ENCODE assay signal across 17 cellular contexts in genomic region chr10:75159519-75159918, GRCh38. TPM values are rescaled to one million over a fixed set of nuclear protein-coding genes. Genes with fewer than 3 reads are reported as not detected.
DNase-seq lines count a peak whose midpoint lies in the region; ATAC-seq and TF ChIP-seq lines count a peak whose summit lies in the region.
"Had no signal": no experiment of that assay in that cellular context is flagged by ENCODE, and none has a peak within 500 bp of the region (broad histone marks: within the 10 kb centered on the region; RNA-seq: fewer than 3 reads in every experiment).

No MANE protein-coding gene starts in this region.

- peaks cover 8 to 27% (median 21%) of the 10 kb centered on the region in 4 donors for H3K4me1 Mint-ChIP-seq in CD4-positive, alpha-beta memory T cell
- peaks cover 14 to 38% (median 29%) of the 10 kb centered on the region in 7 donors for H3K4me1 Mint-ChIP-seq in naive thymus-derived CD4-positive, alpha-beta T cell
- H3K4me1 Mint-ChIP-seq: mesothelial cell of epicardium had no signal

- H3F3A ChIP-seq in SK-N-SH (replicated peaks; ENCODE audit: insufficient read depth), result no peaks in the 10 kb centered on the region

- CTCF ChIA-PET in CD4-positive, alpha-beta memory T cell (lab: Charles Lee; ENCODE audit: partially characterized antibody), result no interaction called here
- CTCF ChIA-PET in naive thymus-derived CD4-positive, alpha-beta T cell (lab: Charles Lee), result no interaction called here
- CTCF ChIA-PET in SK-N-SH (lab: Yijun Ruan, JAX), result no interaction called here

- no peaks in the 10 kb centered on the region for H4K20me1 ChIP-seq in SK-N-SH (ENCODE audit: insufficient read depth)

- no peak overlapping the region for H3K4me3 Mint-ChIP-seq in CD4-positive, alpha-beta memory T cell
- H3K4me3 Mint-ChIP-seq in naive thymus-derived CD4-positive, alpha-beta T cell, result no peak overlapping the region
- H3K4me3 Mint-ChIP-seq: mesothelial cell of epicardium had no signal

- ATAC-seq in naive thymus-derived CD4-positive, alpha-beta T cell, result no peak
- ATAC-seq in HG02678 (IDR thresholded peaks at IDR 0.05; ENCODE audit: unreplicated experiment), result no peak
- no peak for ATAC-seq in GM18520 (IDR thresholded peaks at IDR 0.05; ENCODE audit: unreplicated experiment)

- WGBS in SK-N-SH (ENCODE audit: low lambda C conversion rate), result 85% methylated on average over 4 of the region's 4 CpGs

- no peak overlapping the region for H2AFZ ChIP-seq in SK-N-SH (ENCODE audit: low read depth)
- H2AFZ ChIP-seq: hepatocyte had no signal

- DNase-seq in CD4-positive, alpha-beta memory T cell, result no peak
- peak; percentile 50 for DNase-seq in HCEC 1CT
- peak; percentile 13 for DNase-seq in astrocyte of the hippocampus (ENCODE audit: low read depth, low spot score)
- DNase-seq in naive thymus-derived CD4-positive, alpha-beta T cell, result no peak
- no peak for DNase-seq in SK-N-SH
- DNase-seq in UCSD-AML1 (lab: John Stamatoyannopoulos, UW; ENCODE audit: unreplicated experiment), result no peak
- DNase-seq: activated gamma-delta T cell treated with Interleukin-2 at 50 U/mL for 16 hours; BE2C; NCI-H69; nucleus accumbens; stimulated activated CD4-positive, alpha-beta T cell treated with anti-CD3 and anti-CD28 coated beads, Interleukin-4, amount 100 ng/mL, for 1 hour; stimulated activated CD8-positive, alpha-beta memory T cell treated with anti-CD3 and anti-CD28 coated beads, Interleukin-4, amount 100 ng/mL, for 48 hours had no signal

- H3K9me2 ChIP-seq in SK-N-SH, result no peaks in the 10 kb centered on the region

- intact Hi-C loops in CD4-positive, alpha-beta memory T cell (cut with micrococcal nuclease), result no loop called here
- intact Hi-C loops in naive thymus-derived CD4-positive, alpha-beta T cell (cut with micrococcal nuclease), result no loop called here

- no peak overlapping the region for H3K27ac ChIP-seq in CD4-positive, alpha-beta memory T cell (ENCODE audit: low read depth, low read length)
- peak overlapping the region; percentile 7 for H3K27ac ChIP-seq in naive thymus-derived CD4-positive, alpha-beta T cell (ENCODE audit: low read depth, low read length)
- no peak overlapping the region for H3K27ac ChIP-seq in SK-N-SH (ENCODE audit: low read depth in 2 of 2, low read length in 1 of 2)
- H3K27ac ChIP-seq: esophagus muscularis mucosa, hepatocyte had no signal

- POLR2A ChIA-PET in CD4-positive, alpha-beta memory T cell (lab: Charles Lee; ENCODE audit: partially characterized antibody), result no interaction called here
- POLR2A ChIA-PET in naive thymus-derived CD4-positive, alpha-beta T cell (lab: Charles Lee), result no interaction called here
- POLR2A ChIA-PET in SK-N-SH (lab: Yijun Ruan, JAX), result no interaction called here

- TF ChIP-seq CTCF in SK-N-SH (IDR thresholded peaks at IDR 0.05), result no peak

- H3K4me1 ChIP-seq in CD4-positive, alpha-beta memory T cell (ENCODE audit: insufficient read depth, low read length), result no peaks in the 10 kb centered on the region
- H3K4me1 ChIP-seq in naive thymus-derived CD4-positive, alpha-beta T cell (ENCODE audit: control insufficient read depth in 2 of 2, insufficient read depth in 2 of 2, low read length in 2 of 2), result no peaks in the 10 kb centered on the region
- H3K4me1 ChIP-seq in SK-N-SH (ENCODE audit: control insufficient read depth in 1 of 2, insufficient read depth in 2 of 2, low read depth in 1 of 2, low read length in 1 of 2), result no peaks in the 10 kb centered on the region
- H3K4me1 ChIP-seq: BE2C had no signal

- no peak for TF ChIP-seq RAD21 in SK-N-SH (IDR thresholded peaks at IDR 0.05; ENCODE audit: low read length)

- no peaks in the 10 kb centered on the region for H3K36me3 ChIP-seq in CD4-positive, alpha-beta memory T cell (ENCODE audit: insufficient read depth, low read length)
- peaks cover 0 to 12% (median 0%) of the 10 kb centered on the region in 3 experiments for H3K36me3 ChIP-seq in naive thymus-derived CD4-positive, alpha-beta T cell (ENCODE audit: control insufficient read depth in 2 of 3, insufficient read depth in 3 of 3, low read length in 3 of 3)
- H3K36me3 ChIP-seq in SK-N-SH (replicated peaks in 1 of 2; ENCODE audit: control insufficient read depth in 1 of 2, insufficient read depth in 2 of 2, low read length in 1 of 2), result peaks cover 0 to 10% of the 10 kb centered on the region in 2 experiments
- H3K36me3 ChIP-seq: BE2C had no signal

- H3K36me3 Mint-ChIP-seq in CD4-positive, alpha-beta memory T cell, result peaks cover 15 to 18% of the 10 kb centered on the region in 2 donors
- peaks cover 4 to 17% (median 15%) of the 10 kb centered on the region in 5 donors for H3K36me3 Mint-ChIP-seq in naive thymus-derived CD4-positive, alpha-beta T cell

- TF ChIP-seq EP300 in SK-N-SH (IDR thresholded peaks at IDR 0.05; ENCODE audit: borderline replicate concordance in 1 of 2, low read depth in 1 of 2, low read length in 1 of 2), result no peak

- H3K9me3 ChIP-seq in CD4-positive, alpha-beta memory T cell (ENCODE audit: control insufficient read depth in 1 of 2, low read length in 2 of 2), result no peaks in the 10 kb centered on the region
- H3K9me3 ChIP-seq in naive thymus-derived CD4-positive, alpha-beta T cell (ENCODE audit: control insufficient read depth in 2 of 3, low read length in 3 of 3), result no peaks in the 10 kb centered on the region
- no peaks in the 10 kb centered on the region for H3K9me3 ChIP-seq in SK-N-SH
- H3K9me3 ChIP-seq: BE2C, esophagus muscularis mucosa had no signal

- peaks cover 91% of the 10 kb centered on the region for H3K79me2 ChIP-seq in SK-N-SH (ENCODE audit: insufficient read depth)

- no peak overlapping the region for H3K4me3 ChIP-seq in CD4-positive, alpha-beta memory T cell (ENCODE audit: low read length in 2 of 2)
- no peak overlapping the region for H3K4me3 ChIP-seq in naive thymus-derived CD4-positive, alpha-beta T cell (ENCODE audit: low read length)
- no peak overlapping the region for H3K4me3 ChIP-seq in SK-N-SH (ENCODE audit: low read depth in 2 of 2, low read length in 1 of 2)
- H3K4me3 ChIP-seq: esophagus muscularis mucosa, hepatocyte had no signal

- peak overlapping the region; percentile 8 to 87 (median 37) for H3K27ac Mint-ChIP-seq in CD4-positive, alpha-beta memory T cell
- H3K27ac Mint-ChIP-seq in naive thymus-derived CD4-positive, alpha-beta T cell, result peak overlapping the region in 7 of 9 donors; percentile 2 to 72 (median 48)
- H3K27ac Mint-ChIP-seq: mesothelial cell of epicardium had no signal

- H3K9me3 Mint-ChIP-seq in CD4-positive, alpha-beta memory T cell, result peaks cover 0 to 1% (median 0%) of the 10 kb centered on the region in 8 donors
- peaks cover 0 to 3% (median 0%) of the 10 kb centered on the region in 11 donors for H3K9me3 Mint-ChIP-seq in naive thymus-derived CD4-positive, alpha-beta T cell

- no peak overlapping the region for H3K9ac ChIP-seq in SK-N-SH

- H3K4me2 ChIP-seq in SK-N-SH, result no peak overlapping the region
- H3K4me2 ChIP-seq: hepatocyte had no signal

- no peaks in the 10 kb centered on the region for H3K27me3 Mint-ChIP-seq in CD4-positive, alpha-beta memory T cell
- no peaks in the 10 kb centered on the region for H3K27me3 Mint-ChIP-seq in naive thymus-derived CD4-positive, alpha-beta T cell

- H3K27me3 ChIP-seq in CD4-positive, alpha-beta memory T cell (ENCODE audit: insufficient read depth, low read length), result no peaks in the 10 kb centered on the region
- H3K27me3 ChIP-seq in naive thymus-derived CD4-positive, alpha-beta T cell (ENCODE audit: control insufficient read depth in 2 of 2, insufficient read depth in 2 of 2, low read length in 2 of 2), result no peaks in the 10 kb centered on the region
- H3K27me3 ChIP-seq in SK-N-SH (ENCODE audit: insufficient read depth), result no peaks in the 10 kb centered on the region
- H3K27me3 ChIP-seq: BE2C, esophagus muscularis mucosa, hepatocyte had no signal

TF ChIP-seq in SK-N-SH, 30 proteins besides CTCF, POLR2A, EP300 and RAD21 (continues in another document):
- TF ChIP-seq, protein P1, sequence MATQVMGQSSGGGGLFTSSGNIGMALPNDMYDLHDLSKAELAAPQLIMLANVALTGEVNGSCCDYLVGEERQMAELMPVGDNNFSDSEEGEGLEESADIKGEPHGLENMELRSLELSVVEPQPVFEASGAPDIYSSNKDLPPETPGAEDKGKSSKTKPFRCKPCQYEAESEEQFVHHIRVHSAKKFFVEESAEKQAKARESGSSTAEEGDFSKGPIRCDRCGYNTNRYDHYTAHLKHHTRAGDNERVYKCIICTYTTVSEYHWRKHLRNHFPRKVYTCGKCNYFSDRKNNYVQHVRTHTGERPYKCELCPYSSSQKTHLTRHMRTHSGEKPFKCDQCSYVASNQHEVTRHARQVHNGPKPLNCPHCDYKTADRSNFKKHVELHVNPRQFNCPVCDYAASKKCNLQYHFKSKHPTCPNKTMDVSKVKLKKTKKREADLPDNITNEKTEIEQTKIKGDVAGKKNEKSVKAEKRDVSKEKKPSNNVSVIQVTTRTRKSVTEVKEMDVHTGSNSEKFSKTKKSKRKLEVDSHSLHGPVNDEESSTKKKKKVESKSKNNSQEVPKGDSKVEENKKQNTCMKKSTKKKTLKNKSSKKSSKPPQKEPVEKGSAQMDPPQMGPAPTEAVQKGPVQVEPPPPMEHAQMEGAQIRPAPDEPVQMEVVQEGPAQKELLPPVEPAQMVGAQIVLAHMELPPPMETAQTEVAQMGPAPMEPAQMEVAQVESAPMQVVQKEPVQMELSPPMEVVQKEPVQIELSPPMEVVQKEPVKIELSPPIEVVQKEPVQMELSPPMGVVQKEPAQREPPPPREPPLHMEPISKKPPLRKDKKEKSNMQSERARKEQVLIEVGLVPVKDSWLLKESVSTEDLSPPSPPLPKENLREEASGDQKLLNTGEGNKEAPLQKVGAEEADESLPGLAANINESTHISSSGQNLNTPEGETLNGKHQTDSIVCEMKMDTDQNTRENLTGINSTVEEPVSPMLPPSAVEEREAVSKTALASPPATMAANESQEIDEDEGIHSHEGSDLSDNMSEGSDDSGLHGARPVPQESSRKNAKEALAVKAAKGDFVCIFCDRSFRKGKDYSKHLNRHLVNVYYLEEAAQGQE (IDR thresholded peaks at IDR 0.05; ENCODE audit: low read depth, low read length), result no peak
- TF ChIP-seq FOXJ3 (CRISPR knock-in tag; IDR thresholded peaks at IDR 0.05), result no peak

RNA-seq across cellular contexts. Expression of gene SAMD8, which starts 48.1 kb away (rescaled TPM):
- 10 to 100 TPM; 17.9 to 20.6 TPM for total RNA-seq in CD4-positive, alpha-beta memory T cell
- polyA plus RNA-seq in CD4-positive, alpha-beta memory T cell, result 10 to 100 TPM in 1 of 2 donors, 1 to 10 TPM in 1; 6.9 to 10.8 TPM
- total RNA-seq in naive thymus-derived CD4-positive, alpha-beta T cell, result 10 to 100 TPM; 14.8 to 31.7 (median 17.5) TPM
- polyA plus RNA-seq in naive thymus-derived CD4-positive, alpha-beta T cell, result 1 to 10 TPM; 4.5 to 5.5 TPM
- polyA plus RNA-seq in SK-N-SH (2012; rRNA removed), result 9.7 and 14.3 TPM in 2 replicates
- polyA plus RNA-seq in SK-N-SH (2012; cell fraction: cytosol; rRNA removed), result 13.9 and 14.6 TPM in 2 replicates
- polyA plus RNA-seq in SK-N-SH (2012; cell fraction: nucleus; rRNA removed), result 8.0 and 12.5 TPM in 2 replicates

RNA-seq across cellular contexts. Expression of gene VDAC2, which starts 51.1 kb away (rescaled TPM):
- 10 to 100 TPM; 76.9 to 79.0 TPM for total RNA-seq in CD4-positive, alpha-beta memory T cell
- polyA plus RNA-seq in CD4-positive, alpha-beta memory T cell, result 100 to 1,000 TPM; 149 to 192 TPM
- total RNA-seq in naive thymus-derived CD4-positive, alpha-beta T cell, result 100 to 1,000 TPM in 3 of 5 experiments, 10 to 100 TPM in 2; 82.8 to 138 (median 121) TPM
- 100 to 1,000 TPM; 170 to 193 TPM for polyA plus RNA-seq in naive thymus-derived CD4-positive, alpha-beta T cell
- polyA plus RNA-seq in SK-N-SH (2012; rRNA removed), result 98.3 and 101 TPM in 2 replicates
- 139 and 170 TPM in 2 replicates for polyA plus RNA-seq in SK-N-SH (2012; cell fraction: cytosol; rRNA removed)
- 38.3 and 75.9 TPM in 2 replicates for polyA plus RNA-seq in SK-N-SH (2012; cell fraction: nucleus; rRNA removed)

Comparison
In these comparisons a context has a peak if more than half of its experiments do, and no peak if none do; other contexts are left out.
1. DNase-seq: peak in HCEC 1CT (single experiment) and astrocyte of the hippocampus (single experiment); none in CD4-positive, alpha-beta memory T cell (0 of 5), naive thymus-derived CD4-positive, alpha-beta T cell (0 of 9), SK-N-SH (single experiment) and UCSD-AML1 (single experiment).